1 cellular context compared by ENCODE assay signal in genomic region chr9:107286057-107286456, GRCh38.
TF ChIP-seq lines count a peak whose summit lies in the region.

No MANE protein-coding gene starts in this region.

TF ChIP-seq in HepG2, 621 proteins besides CTCF, POLR2A, EP300 and RAD21 (continued from another document and continues in another):
- no peak for TF ChIP-seq ZBTB14 (CRISPR knock-in tag; IDR thresholded peaks at IDR 0.05)
- TF ChIP-seq ZNF775 (CRISPR knock-in tag; IDR thresholded peaks at IDR 0.05; ENCODE audit: borderline replicate concordance) = no peak
- TF ChIP-seq ZNF598 (CRISPR knock-in tag; IDR thresholded peaks at IDR 0.05; ENCODE audit: borderline replicate concordance) = no peak
- TF ChIP-seq ZNF343 (CRISPR knock-in tag; IDR thresholded peaks at IDR 0.05) = no peak
- TF ChIP-seq ATM (IDR thresholded peaks at IDR 0.05; ENCODE audit: borderline replicate concordance) = no peak
- TF ChIP-seq SP2 (CRISPR knock-in tag; IDR thresholded peaks at IDR 0.05) = no peak
- TF ChIP-seq ZNF776 (CRISPR knock-in tag; IDR thresholded peaks at IDR 0.05) = no peak
- TF ChIP-seq TFE3 (CRISPR knock-in tag; IDR thresholded peaks at IDR 0.05) = 0 out of 2 replicates have a peak, but pooled peaks have one; percentile 19
- TF ChIP-seq MED1 (CRISPR knock-in tag; IDR thresholded peaks at IDR 0.05) = 0 out of 2 replicates have a peak, but pooled peaks have one; percentile 19
- no peak for TF ChIP-seq ZSCAN31 (CRISPR knock-in tag; IDR thresholded peaks at IDR 0.05; ENCODE audit: low read depth)
- no peak for TF ChIP-seq HNRNPLL (IDR thresholded peaks at IDR 0.05; ENCODE audit: low read depth, low read length, poor library complexity, severe bottlenecking)
- no peak for TF ChIP-seq ZNF83 (CRISPR knock-in tag; IDR thresholded peaks at IDR 0.05; ENCODE audit: borderline replicate concordance)
- TF ChIP-seq ZNF275 (CRISPR knock-in tag; IDR thresholded peaks at IDR 0.05; ENCODE audit: borderline replicate concordance) = no peak
- TF ChIP-seq GTF3A (CRISPR knock-in tag; conservative IDR thresholded peaks at IDR 0.05) = no peak
- TF ChIP-seq TIGD3 (CRISPR knock-in tag; IDR thresholded peaks at IDR 0.05; ENCODE audit: borderline replicate concordance) = no peak
- no peak for TF ChIP-seq ZNF142 (CRISPR knock-in tag; IDR thresholded peaks at IDR 0.05)
- TF ChIP-seq ZNF414 (CRISPR knock-in tag; IDR thresholded peaks at IDR 0.05) = peak; percentile 60; the same call in 1 of the 2 replicates
- TF ChIP-seq BCLAF1 (IDR thresholded peaks at IDR 0.05) = no peak
- TF ChIP-seq FOSL2 (CRISPR knock-in tag; IDR thresholded peaks at IDR 0.05) = peak; percentile 73
- no peak for TF ChIP-seq SRSF9 (IDR thresholded peaks at IDR 0.05; ENCODE audit: borderline replicate concordance, insufficient read depth, low read depth, low read length, poor library complexity, severe bottlenecking)
- no peak for TF ChIP-seq CBFB (CRISPR knock-in tag; IDR thresholded peaks at IDR 0.05)
- no peak for TF ChIP-seq ZNF878 (CRISPR knock-in tag; IDR thresholded peaks at IDR 0.05)
- TF ChIP-seq ZNF616 (CRISPR knock-in tag; IDR thresholded peaks at IDR 0.05; ENCODE audit: low read depth) = no peak
- TF ChIP-seq E2F2 (CRISPR knock-in tag; IDR thresholded peaks at IDR 0.05; ENCODE audit: borderline replicate concordance) = no peak
- no peak for TF ChIP-seq ZNF780A (CRISPR knock-in tag; IDR thresholded peaks at IDR 0.05)
- TF ChIP-seq TOPORS (CRISPR knock-in tag; IDR thresholded peaks at IDR 0.05) = no peak
- no peak for TF ChIP-seq PHF20 (CRISPR knock-in tag; IDR thresholded peaks at IDR 0.05)
- no peak for TF ChIP-seq GPBP1L1 (CRISPR knock-in tag; IDR thresholded peaks at IDR 0.05)
- TF ChIP-seq KDM2A (CRISPR knock-in tag; IDR thresholded peaks at IDR 0.05; ENCODE audit: borderline replicate concordance, low read depth) = no peak
- TF ChIP-seq SIN3B (IDR thresholded peaks at IDR 0.05; ENCODE audit: low read length) = no peak
- TF ChIP-seq PAXIP1 (CRISPR knock-in tag; conservative IDR thresholded peaks at IDR 0.05) = 0 out of 2 replicates have a peak, but pooled peaks have one; percentile 17
- TF ChIP-seq FOXJ3 (CRISPR knock-in tag; IDR thresholded peaks at IDR 0.05; ENCODE audit: borderline replicate concordance) = no peak
